29 cellular contexts compared by ENCODE assay signal in genomic region chr15:70412717-70413266, GRCh38.
A peak's percentile ranks its signal among the peaks of the same experiment; 100 is the strongest.
DNase-seq lines count a peak whose midpoint lies in the region; ATAC-seq and TF ChIP-seq lines count a peak whose summit lies in the region.
"Had no signal": no experiment of that assay in that cellular context is flagged by ENCODE, and none has a peak within 500 bp of the region (broad histone marks: within the 10 kb centered on the region; RNA-seq: fewer than 3 reads in every experiment).

No MANE protein-coding gene starts in this region.

- H3K4me3 ChIP-seq in heart right ventricle: no peak overlapping the region
- H3K4me3 ChIP-seq: esophagus muscularis mucosa, gastroesophageal sphincter, ovary had no signal

- no peak overlapping the region for H3K56ac ChIP-seq in H9 (ENCODE audit: insufficient read length, low read depth, low read length)

- no peak overlapping the region for H3K9ac ChIP-seq in H9 (ENCODE audit: extremely low read depth, insufficient read length, low read length)

- H2AFZ ChIP-seq in H9 (ENCODE audit: low read length): no peak overlapping the region

- no peak overlapping the region for H2AK5ac ChIP-seq in H9 (ENCODE audit: insufficient read length, low read length)

- peaks cover 6 to 9% (median 8%) of the 10 kb centered on the region in 3 experiments; a peak in 6 of 7 replicates for H3K36me3 Mint-ChIP-seq in H9 (ENCODE audit: insufficient read depth in 1 of 3, low read depth in 3 of 3)
- H3K36me3 Mint-ChIP-seq: CD14-positive monocyte; naive thymus-derived CD8-positive, alpha-beta T cell had no signal

- intact Hi-C loops in heart right ventricle (cut with DNase I) (no loop called here), sciatic nerve (cut with DNase I) (no loop called here)

- no peaks in the 10 kb centered on the region for H3K23me2 ChIP-seq in H9 (ENCODE audit: insufficient read length, low read depth, low read length, poor library complexity, severe bottlenecking)

- peak; percentile 92 for DNase-seq in DMS153 (lab: John Stamatoyannopoulos, UW)
- no peak for DNase-seq in H9
- peak; percentile 33 for DNase-seq in NCI-H2107 (lab: John Stamatoyannopoulos, UW)
- peak; percentile 37 for DNase-seq in foreskin melanocyte
- no peak for DNase-seq in heart right ventricle
- no peak for DNase-seq in sciatic nerve (ENCODE audit: low spot score)
- DNase-seq: activated CD4-positive, alpha-beta T cell treated with anti-CD3 and anti-CD28 coated beads, Interleukin-2, amount 10 ng/mL, durations not matched to agents 7 days and 5 days; activated gamma-delta T cell; activated T-cell treated with anti-CD3 and anti-CD28 coated beads, Interleukin-2, amount 50 U/mL, for 24 hours; central memory CD4-positive, alpha-beta T cell; endodermal cell; hippocampal formation; immature natural killer cell; midbrain; naive thymus-derived CD8-positive, alpha-beta T cell; NCI-H1105; ovary; retina; SHP77; small intestine had no signal

- no peak overlapping the region for H2BK20ac ChIP-seq in H9 (ENCODE audit: low read depth, low read length, poor library complexity, severe bottlenecking)

- H2BK120ac ChIP-seq in H9 (ENCODE audit: low read depth, low read length, poor library complexity, severe bottlenecking): no peak overlapping the region

- ATAC-seq in HG03175 (IDR thresholded peaks at IDR 0.05; ENCODE audit: unreplicated experiment) (no peak), HG03159 (IDR thresholded peaks at IDR 0.05; ENCODE audit: unreplicated experiment) (no peak), heart right ventricle (no peak), sciatic nerve (no peak)
- ATAC-seq: gastroesophageal sphincter; naive thymus-derived CD8-positive, alpha-beta T cell; Panc1; WTC11 had no signal

- H3K4ac ChIP-seq in H9 (ENCODE audit: low read depth, low read length): no peak overlapping the region

- no peak overlapping the region for H2BK12ac ChIP-seq in H9 (ENCODE audit: insufficient read length, low read depth, low read length)

- no peak overlapping the region for H2BK5ac ChIP-seq in H9 (ENCODE audit: insufficient read length, low read length)

- no peak overlapping the region for H4K8ac ChIP-seq in H9 (replicated peaks; ENCODE audit: insufficient read length, low read depth, low read length)

- peaks cover 7% of the 10 kb centered on the region for H3K9me3 ChIP-seq in H9 (ENCODE audit: control insufficient read depth, low read depth, low read length)
- H3K9me3 ChIP-seq in heart right ventricle: peaks cover 0 to 15% (median 3%) of the 10 kb centered on the region in 11 donors
- H3K9me3 ChIP-seq: ovary had no signal

- no peaks in the 10 kb centered on the region for H3K79me2 ChIP-seq in H9 (ENCODE audit: insufficient read depth, low read length)

- H3K18ac ChIP-seq in H9 (ENCODE audit: insufficient read length, low read depth, low read length): no peak overlapping the region

- H3K9me3 Mint-ChIP-seq in H9: peaks cover 7 to 8% of the 10 kb centered on the region in 2 experiments
- H3K9me3 Mint-ChIP-seq: activated CD4-positive, alpha-beta T cell treated with anti-CD3 and anti-CD28 coated beads, Interleukin-2, amount 10 ng/mL, durations not matched to agents 7 days and 5 days; activated T-cell treated with anti-CD3 and anti-CD28 coated beads, Interleukin-2, amount 50 U/mL, for 24 hours; immature natural killer cell; naive thymus-derived CD8-positive, alpha-beta T cell; stimulated activated naive CD8-positive, alpha-beta T cell treated with anti-CD3 and anti-CD28 coated beads, Interleukin-15, Interleukin-2, amounts not matched to agents 100 ng/mL and 50 ng/mL, for 24 hours had no signal

- H3T11ph ChIP-seq in H9 (ENCODE audit: low read length): no peak overlapping the region

- no peak overlapping the region for H4K91ac ChIP-seq in H9 (ENCODE audit: insufficient read length, low read depth, low read length)

- no peaks in the 10 kb centered on the region for H3K79me1 ChIP-seq in H9 (ENCODE audit: insufficient read depth, low read depth, low read length, poor library complexity, severe bottlenecking)

- H3K27me3 ChIP-seq in H9 (ENCODE audit: insufficient read depth, low read length) (no peaks in the 10 kb centered on the region), heart right ventricle (peaks cover 0 to 21% (median 14%) of the 10 kb centered on the region in 7 donors)
- H3K27me3 ChIP-seq: ovary had no signal

- no CpG with 5 or more reads among the region's 2 CpGs for WGBS in H9 (ENCODE audit: extremely low coverage, insufficient read length, low lambda C conversion rate)
- 97% methylated on average over 2 of the region's 2 CpGs for WGBS in heart right ventricle, 2 donors

- no peak overlapping the region for H2BK15ac ChIP-seq in H9 (ENCODE audit: low read depth, low read length)

- H3K4me3 Mint-ChIP-seq in H9: no peak overlapping the region
- H3K4me3 Mint-ChIP-seq: activated CD4-positive, alpha-beta T cell treated with anti-CD3 and anti-CD28 coated beads, Interleukin-2, amount 10 ng/mL, durations not matched to agents 7 days and 5 days; activated T-cell treated with anti-CD3 and anti-CD28 coated beads, Interleukin-2, amount 50 U/mL, for 24 hours; CD14-positive monocyte; dendritic cell treated with granulocyte-macrophage colony-stimulating factor and Interleukin-4, amounts not matched to agents 40 ng/mL and 50 ng/mL, for 4 days; endodermal cell; immature natural killer cell; naive thymus-derived CD8-positive, alpha-beta T cell; stimulated activated naive CD8-positive, alpha-beta T cell treated with anti-CD3 and anti-CD28 coated beads, Interleukin-15, Interleukin-2, amounts not matched to agents 100 ng/mL and 50 ng/mL, for 24 hours; WTC11 had no signal

- peaks cover 29 to 30% of the 10 kb centered on the region in 2 experiments for H3K4me1 Mint-ChIP-seq in H9
- H3K4me1 Mint-ChIP-seq: activated CD4-positive, alpha-beta T cell treated with anti-CD3 and anti-CD28 coated beads, Interleukin-2, amount 10 ng/mL, durations not matched to agents 7 days and 5 days; CD14-positive monocyte; endodermal cell; immature natural killer cell had no signal

- no peak overlapping the region for H3K4me2 ChIP-seq in H9 (ENCODE audit: insufficient read depth, insufficient read length, low read length)

- no peak overlapping the region for H3K23ac ChIP-seq in H9 (ENCODE audit: insufficient read length, low read depth, low read length)

- peaks cover 13% of the 10 kb centered on the region for H3K27me3 Mint-ChIP-seq in H9 (ENCODE audit: low read depth)

- H3K4me1 ChIP-seq in H9 (ENCODE audit: insufficient read depth, low read length) (no peaks in the 10 kb centered on the region), heart right ventricle (no peaks in the 10 kb centered on the region)
- H3K4me1 ChIP-seq: esophagus muscularis mucosa, gastroesophageal sphincter had no signal

- no peak overlapping the region for H4K5ac ChIP-seq in H9 (ENCODE audit: insufficient read length, low read depth, low read length)

- H3K27ac Mint-ChIP-seq in H9: no peak overlapping the region
- H3K27ac Mint-ChIP-seq: activated CD4-positive, alpha-beta T cell treated with anti-CD3 and anti-CD28 coated beads, Interleukin-2, amount 10 ng/mL, durations not matched to agents 7 days and 5 days; activated T-cell treated with anti-CD3 and anti-CD28 coated beads, Interleukin-2, amount 50 U/mL, for 24 hours; CD14-positive monocyte; dendritic cell treated with granulocyte-macrophage colony-stimulating factor and Interleukin-4, amounts not matched to agents 40 ng/mL and 50 ng/mL, for 4 days; endodermal cell; immature natural killer cell; naive thymus-derived CD8-positive, alpha-beta T cell; stimulated activated naive CD8-positive, alpha-beta T cell treated with anti-CD3 and anti-CD28 coated beads, Interleukin-15, Interleukin-2, amounts not matched to agents 100 ng/mL and 50 ng/mL, for 24 hours; WTC11 had no signal

- H3K14ac ChIP-seq in H9 (ENCODE audit: insufficient read depth, low read length): 0 out of 2 replicates have a peak overlapping the region, but pooled peaks have one; percentile 16

- TF ChIP-seq CTCF in H9 (conservative IDR thresholded peaks at IDR 0.05) (no peak), heart right ventricle (IDR thresholded peaks at IDR 0.05) (no peak)

- H3K36me3 ChIP-seq in heart right ventricle: no peaks in the 10 kb centered on the region
- H3K36me3 ChIP-seq: esophagus muscularis mucosa, gastroesophageal sphincter, ovary had no signal

- H4K20me1 ChIP-seq in H9 (ENCODE audit: control insufficient read depth, insufficient read depth, insufficient read length): no peaks in the 10 kb centered on the region

- H3K27ac ChIP-seq in H9 (ENCODE audit: insufficient read length, low read depth, low read length) (no peak overlapping the region), heart right ventricle (no peak overlapping the region)
- H3K27ac ChIP-seq: esophagus muscularis mucosa, gastroesophageal sphincter, ovary had no signal

Comparison
In these comparisons a context has a peak if more than half of its experiments do, and no peak if none do; other contexts are left out.
1. DNase-seq: peak in DMS153 (single experiment), NCI-H2107 (single experiment) and foreskin melanocyte (single experiment); none in H9 (single experiment), heart right ventricle (0 of 2) and sciatic nerve (single experiment).